36 cellular contexts compared by ENCODE assay signal in genomic region chr2:185892484-185892883, GRCh38.
"Had no signal": no experiment of that assay in that cellular context is flagged by ENCODE, and none has a peak within 500 bp of the region (broad histone marks: within the 10 kb centered on the region; RNA-seq: fewer than 3 reads in every experiment).

No MANE protein-coding gene starts in this region.

- H3K36me3 Mint-ChIP-seq: activated CD8-positive, alpha-beta memory T cell treated with anti-CD3 and anti-CD28 coated beads, Interleukin-2, amount 10 ng/mL, durations not matched to agents 7 days and 5 days; activated naive CD4-positive, alpha-beta T cell treated with anti-CD3 and anti-CD28 coated beads, Interleukin-2, amount 10 ng/mL, durations not matched to agents 7 days and 5 days; activated naive CD4-positive, alpha-beta T cell treated with anti-CD3 and anti-CD28 coated beads, Interleukin-2, amount 50 U/mL, for 24 hours; activated naive CD8-positive, alpha-beta T cell; activated naive CD8-positive, alpha-beta T cell treated with anti-CD3 and anti-CD28 coated beads, Interleukin-2, amount 10 ng/mL, durations not matched to agents 7 days and 5 days; brain had no signal

- H3K4me1 Mint-ChIP-seq: activated B cell treated with CpG ODN at 0.5 μM for 24 hours; activated CD4-positive, alpha-beta memory T cell treated with anti-CD3 and anti-CD28 coated beads, Interleukin-2, amount 10 ng/mL, durations not matched to agents 7 days and 5 days; activated CD4-positive, alpha-beta T cell treated with anti-CD3 and anti-CD28 coated beads, Interleukin-2, amount 10 ng/mL, durations not matched to agents 24 days and 14 days; activated CD8-positive, alpha-beta memory T cell treated with anti-CD3 and anti-CD28 coated beads, Interleukin-2, amount 10 ng/mL, durations not matched to agents 7 days and 5 days; activated naive CD4-positive, alpha-beta T cell treated with anti-CD3 and anti-CD28 coated beads, Interleukin-2, amount 10 ng/mL, durations not matched to agents 7 days and 5 days; activated naive CD4-positive, alpha-beta T cell treated with anti-CD3 and anti-CD28 coated beads, Interleukin-2, amount 50 U/mL, for 24 hours; activated naive CD8-positive, alpha-beta T cell treated with anti-CD3 and anti-CD28 coated beads, Interleukin-2, amount 10 ng/mL, durations not matched to agents 7 days and 5 days; activated naive CD8-positive, alpha-beta T cell treated with anti-CD3 and anti-CD28 coated beads, Interleukin-2, amount 50 U/mL, for 24 hours; brain; central memory CD8-positive, alpha-beta T cell had no signal

- H3K9me3 ChIP-seq: ascending aorta had no signal

- DNase-seq: activated B cell treated with CpG ODN at 0.5 μM for 24 hours; activated CD4-positive, alpha-beta memory T cell treated with anti-CD3 and anti-CD28 coated beads, Interleukin-2, amount 10 ng/mL, durations not matched to agents 7 days and 5 days; activated CD4-positive, alpha-beta T cell treated with anti-CD3 and anti-CD28 coated beads for 4 hours; activated CD4-positive, alpha-beta T cell treated with anti-CD3 and anti-CD28 coated beads, Interleukin-2, amount 10 ng/mL, durations not matched to agents 24 days and 14 days; activated CD4-positive, alpha-beta T cell treated with anti-CD3 and anti-CD28 coated beads, Interleukin-2, amount 50 U/mL, for 1 hour; activated CD4-positive, alpha-beta T cell treated with anti-CD3 and anti-CD28 coated beads, Interleukin-2, amount 50 U/mL, for 48 hours; activated CD4-positive, CD25-positive, alpha-beta regulatory T cell treated with anti-CD3 and anti-CD28 coated beads, Interleukin-2, amount 50 U/mL, for 72 hours; activated CD8-positive, alpha-beta memory T cell treated with anti-CD3 and anti-CD28 coated beads for 24 hours; activated CD8-positive, alpha-beta memory T cell treated with anti-CD3 and anti-CD28 coated beads, Interleukin-2, amount 10 ng/mL, durations not matched to agents 7 days and 5 days; activated CD8-positive, alpha-beta memory T cell treated with anti-CD3 and anti-CD28 coated beads, Interleukin-2, amount 50 U/mL, for 48 hours; activated CD8-positive, alpha-beta T cell treated with anti-CD3 and anti-CD28 coated beads, Interleukin-2, amount 10 ng/mL, durations not matched to agents 7 days and 5 days; activated effector memory CD4-positive, alpha-beta T cell treated with Interleukin-2 at 50 U/mL for 16 hours; activated gamma-delta T cell; activated naive CD4-positive, alpha-beta T cell treated with anti-CD3 and anti-CD28 coated beads, Interleukin-2, amount 10 ng/mL, durations not matched to agents 7 days and 5 days; activated naive CD4-positive, alpha-beta T cell treated with Interleukin-2 at 50 U/mL for 16 hours; activated naive CD8-positive, alpha-beta T cell treated with anti-CD3 and anti-CD28 coated beads, Interleukin-2, amount 10 ng/mL, durations not matched to agents 7 days and 5 days; activated naive CD8-positive, alpha-beta T cell treated with anti-CD3 and anti-CD28 coated beads, Interleukin-2, amount 50 U/mL, for 24 hours; activated T-cell treated with anti-CD3 and anti-CD28 coated beads, Interleukin-2, amount 50 U/mL, for 24 hours; activated T-cell treated with anti-CD3 and anti-CD28 coated beads, Interleukin-2, amount 50 U/mL, for 48 hours; amygdala; anterior cingulate cortex; caudate nucleus; cerebellar nuclear complex; T-helper 1 cell; T-helper 2 cell; T-helper 9 cell; WERI-Rb-1 had no signal

- H3K4me3 Mint-ChIP-seq: activated B cell treated with CpG ODN at 0.5 μM for 24 hours; activated CD4-positive, alpha-beta memory T cell treated with anti-CD3 and anti-CD28 coated beads, Interleukin-2, amount 10 ng/mL, durations not matched to agents 7 days and 5 days; activated CD4-positive, alpha-beta T cell treated with anti-CD3 and anti-CD28 coated beads, Interleukin-2, amount 10 ng/mL, durations not matched to agents 24 days and 14 days; activated CD8-positive, alpha-beta memory T cell treated with anti-CD3 and anti-CD28 coated beads, Interleukin-2, amount 10 ng/mL, durations not matched to agents 7 days and 5 days; activated CD8-positive, alpha-beta T cell treated with anti-CD3 and anti-CD28 coated beads, Interleukin-2, amount 10 ng/mL, durations not matched to agents 7 days and 5 days; activated naive CD4-positive, alpha-beta T cell treated with anti-CD3 and anti-CD28 coated beads, Interleukin-2, amount 10 ng/mL, durations not matched to agents 7 days and 5 days; activated naive CD4-positive, alpha-beta T cell treated with anti-CD3 and anti-CD28 coated beads, Interleukin-2, amount 50 U/mL, for 24 hours; activated naive CD8-positive, alpha-beta T cell; activated naive CD8-positive, alpha-beta T cell treated with anti-CD3 and anti-CD28 coated beads, Interleukin-2, amount 10 ng/mL, durations not matched to agents 7 days and 5 days; activated naive CD8-positive, alpha-beta T cell treated with anti-CD3 and anti-CD28 coated beads, Interleukin-2, amount 50 U/mL, for 24 hours; activated T-cell treated with anti-CD3 and anti-CD28 coated beads, Interleukin-2, amount 50 U/mL, for 24 hours; brain; central memory CD8-positive, alpha-beta T cell; T-helper 1 cell treated with Interleukin-12 subunit alpha and Interleukin-12 subunit beta and Interleukin-4 antibody, amounts not matched to agents 30 μg/mL and 1 μg/mL, for 36 hours; T-helper 2 cell treated with Interferon-gamma antibody and Interleukin-4, amounts not matched to agents 5 μg/mL and 100 μg/mL, for 36 hours had no signal

- H3K4me1 ChIP-seq: ascending aorta had no signal

- ATAC-seq: activated CD8-positive, alpha-beta memory T cell treated with anti-CD3 and anti-CD28 coated beads, Interleukin-2, amount 10 ng/mL, durations not matched to agents 7 days and 5 days; activated CD8-positive, alpha-beta T cell treated with anti-CD3 and anti-CD28 coated beads, Interleukin-2, amount 10 ng/mL, durations not matched to agents 7 days and 5 days; activated naive CD8-positive, alpha-beta T cell treated with anti-CD3 and anti-CD28 coated beads, Interleukin-2, amount 50 U/mL, for 24 hours had no signal

- H3K27ac ChIP-seq: ascending aorta, cardiac muscle cell, WERI-Rb-1 had no signal

- H3K36me3 ChIP-seq: ascending aorta, cardiac muscle cell, WERI-Rb-1 had no signal

- H3K9me3 Mint-ChIP-seq: activated B cell treated with CpG ODN at 0.5 μM for 24 hours; activated CD4-positive, alpha-beta memory T cell treated with anti-CD3 and anti-CD28 coated beads, Interleukin-2, amount 10 ng/mL, durations not matched to agents 7 days and 5 days; activated CD4-positive, alpha-beta T cell treated with anti-CD3 and anti-CD28 coated beads, Interleukin-2, amount 10 ng/mL, durations not matched to agents 24 days and 14 days; activated naive CD4-positive, alpha-beta T cell treated with anti-CD3 and anti-CD28 coated beads, Interleukin-2, amount 10 ng/mL, durations not matched to agents 7 days and 5 days; activated naive CD4-positive, alpha-beta T cell treated with anti-CD3 and anti-CD28 coated beads, Interleukin-2, amount 50 U/mL, for 24 hours; activated naive CD8-positive, alpha-beta T cell treated with anti-CD3 and anti-CD28 coated beads, Interleukin-2, amount 10 ng/mL, durations not matched to agents 7 days and 5 days; activated naive CD8-positive, alpha-beta T cell treated with anti-CD3 and anti-CD28 coated beads, Interleukin-2, amount 50 U/mL, for 24 hours; activated T-cell treated with anti-CD3 and anti-CD28 coated beads, Interleukin-2, amount 50 U/mL, for 24 hours; activated T-helper 2 cell treated with anti-CD3 and anti-CD28 coated beads, Interferon-gamma antibody, Interleukin-2, Interleukin-4, amounts not matched to agents 10 μg/mL and 5 μg/mL and 100 μg/mL, durations not matched to agents 14 hours and 24 hours and 36 hours; brain; central memory CD8-positive, alpha-beta T cell; T-helper 1 cell treated with Interleukin-12 subunit alpha and Interleukin-12 subunit beta and Interleukin-4 antibody, amounts not matched to agents 30 μg/mL and 1 μg/mL, for 36 hours; T-helper 2 cell treated with Interferon-gamma antibody and Interleukin-4, amounts not matched to agents 5 μg/mL and 100 μg/mL, for 36 hours had no signal

- H3K4me3 ChIP-seq: ascending aorta, cardiac muscle cell had no signal

- H3K27me3 ChIP-seq: ascending aorta, cardiac muscle cell had no signal

- H3K27me3 Mint-ChIP-seq: activated B cell treated with CpG ODN at 0.5 μM for 24 hours; activated CD4-positive, alpha-beta memory T cell treated with anti-CD3 and anti-CD28 coated beads, Interleukin-2, amount 10 ng/mL, durations not matched to agents 7 days and 5 days; activated CD4-positive, alpha-beta T cell treated with anti-CD3 and anti-CD28 coated beads, Interleukin-2, amount 10 ng/mL, durations not matched to agents 24 days and 14 days; activated CD8-positive, alpha-beta memory T cell treated with anti-CD3 and anti-CD28 coated beads, Interleukin-2, amount 10 ng/mL, durations not matched to agents 7 days and 5 days; activated naive CD4-positive, alpha-beta T cell treated with anti-CD3 and anti-CD28 coated beads, Interleukin-2, amount 10 ng/mL, durations not matched to agents 7 days and 5 days; activated naive CD4-positive, alpha-beta T cell treated with anti-CD3 and anti-CD28 coated beads, Interleukin-2, amount 50 U/mL, for 24 hours; activated naive CD8-positive, alpha-beta T cell; activated naive CD8-positive, alpha-beta T cell treated with anti-CD3 and anti-CD28 coated beads, Interleukin-2, amount 10 ng/mL, durations not matched to agents 7 days and 5 days; activated naive CD8-positive, alpha-beta T cell treated with anti-CD3 and anti-CD28 coated beads, Interleukin-2, amount 50 U/mL, for 24 hours; activated T-cell treated with anti-CD3 and anti-CD28 coated beads, Interleukin-2, amount 50 U/mL, for 24 hours; brain; central memory CD8-positive, alpha-beta T cell had no signal

- H3K27ac Mint-ChIP-seq: activated B cell treated with CpG ODN at 0.5 μM for 24 hours; activated CD4-positive, alpha-beta memory T cell treated with anti-CD3 and anti-CD28 coated beads, Interleukin-2, amount 10 ng/mL, durations not matched to agents 7 days and 5 days; activated CD4-positive, alpha-beta T cell treated with anti-CD3 and anti-CD28 coated beads, Interleukin-2, amount 10 ng/mL, durations not matched to agents 24 days and 14 days; activated CD8-positive, alpha-beta memory T cell treated with anti-CD3 and anti-CD28 coated beads, Interleukin-2, amount 10 ng/mL, durations not matched to agents 7 days and 5 days; activated CD8-positive, alpha-beta T cell treated with anti-CD3 and anti-CD28 coated beads, Interleukin-2, amount 10 ng/mL, durations not matched to agents 7 days and 5 days; activated naive CD4-positive, alpha-beta T cell treated with anti-CD3 and anti-CD28 coated beads, Interleukin-2, amount 10 ng/mL, durations not matched to agents 7 days and 5 days; activated naive CD4-positive, alpha-beta T cell treated with anti-CD3 and anti-CD28 coated beads, Interleukin-2, amount 50 U/mL, for 24 hours; activated naive CD8-positive, alpha-beta T cell; activated naive CD8-positive, alpha-beta T cell treated with anti-CD3 and anti-CD28 coated beads, Interleukin-2, amount 10 ng/mL, durations not matched to agents 7 days and 5 days; activated naive CD8-positive, alpha-beta T cell treated with anti-CD3 and anti-CD28 coated beads, Interleukin-2, amount 50 U/mL, for 24 hours; activated T-cell treated with anti-CD3 and anti-CD28 coated beads, Interleukin-2, amount 50 U/mL, for 24 hours; activated T-helper 2 cell treated with anti-CD3 and anti-CD28 coated beads, Interferon-gamma antibody, Interleukin-2, Interleukin-4, amounts not matched to agents 10 μg/mL and 5 μg/mL and 100 μg/mL, durations not matched to agents 14 hours and 24 hours and 36 hours; brain; T-helper 1 cell treated with Interleukin-12 subunit alpha and Interleukin-12 subunit beta and Interleukin-4 antibody, amounts not matched to agents 30 μg/mL and 1 μg/mL, for 36 hours; T-helper 2 cell treated with Interferon-gamma antibody and Interleukin-4, amounts not matched to agents 5 μg/mL and 100 μg/mL, for 36 hours had no signal
